In the genomic region with DNA sequence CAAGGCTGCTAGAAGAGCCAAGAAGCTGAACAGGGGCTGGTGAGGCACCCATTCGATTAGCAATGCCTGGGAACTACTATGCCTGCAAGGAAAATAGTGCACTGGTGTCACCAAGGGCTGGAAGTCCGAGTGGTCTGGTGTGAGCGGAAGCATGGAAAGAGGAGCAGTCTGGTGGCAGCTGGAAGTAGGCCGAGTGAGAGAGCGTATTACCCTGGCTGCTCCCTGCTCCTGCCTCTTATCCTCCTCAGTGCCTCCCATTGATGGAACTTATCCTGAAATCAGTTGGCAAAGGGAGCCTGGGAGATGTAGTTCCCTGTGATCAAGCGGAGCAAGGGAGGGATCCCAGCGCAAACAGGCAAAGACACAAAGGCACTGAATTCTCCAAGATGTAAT, we compare ENCODE assay signal across 8 cellular contexts. TPM values are rescaled to one million over a fixed set of nuclear protein-coding genes. Genes with fewer than 3 reads are reported as not detected.
DNase-seq lines count a peak whose midpoint lies in the region; ATAC-seq and TF ChIP-seq lines count a peak whose summit lies in the region.

No MANE protein-coding gene starts in this region.

- intact Hi-C loops in head of caudate nucleus (cut with DNase I), result no loop called here

- H3K36me3 ChIP-seq in H7 (replicated peaks; ENCODE audit: control insufficient read depth, insufficient read depth, low read length), result no peaks in the 10 kb centered on the region

- no peak for ATAC-seq in T-helper 17 cell
- no peak for ATAC-seq in stimulated activated memory B cell treated with anti-CD40 and anti-IgM and Interleukin-4, amounts not matched to agents 10 μg/mL and 1 μg/mL and 100 μg/mL, for 72 hours

- no peak overlapping the region for H3K4me3 ChIP-seq in H7 (ENCODE audit: insufficient read depth, low read depth, low read length)

- H3K4me1 Mint-ChIP-seq in T-helper 17 cell (peaks cover 61% of the 10 kb centered on the region), chondrocyte (ENCODE audit: low read depth) (peaks cover 59% of the 10 kb centered on the region)
- peaks cover 80% of the 10 kb centered on the region for H3K4me1 Mint-ChIP-seq in stimulated activated memory B cell treated with anti-CD40 and anti-IgM and Interleukin-4, amounts not matched to agents 10 μg/mL and 1 μg/mL and 100 μg/mL, for 72 hours

- H3K27me3 ChIP-seq in H7 (ENCODE audit: control insufficient read depth, insufficient read depth, low read length), result no peaks in the 10 kb centered on the region

- TF ChIP-seq CTCF in chondrocyte (IDR thresholded peaks at IDR 0.05), result no peak

- DNase-seq in H7 (peak; percentile 54), T-helper 17 cell (no peak), head of caudate nucleus (peak in 40 of 42 donors; percentile 13 to 80 (median 54)), chondrocyte (ENCODE audit: low spot score) (no peak), AG08396 (ENCODE audit: low spot score) (no peak), NCI-H1417 (lab: John Stamatoyannopoulos, UW) (no peak)
- no peak for DNase-seq in stimulated activated CD4-positive, alpha-beta T cell treated with anti-CD3 and anti-CD28 coated beads, Interleukin-2, amount 100 ng/mL, for 24 hours

- H3K4me3 Mint-ChIP-seq in T-helper 17 cell, result peak overlapping the region; percentile 89
- peak overlapping the region; percentile 80 for H3K4me3 Mint-ChIP-seq in stimulated activated memory B cell treated with anti-CD40 and anti-IgM and Interleukin-4, amounts not matched to agents 10 μg/mL and 1 μg/mL and 100 μg/mL, for 72 hours
- no peak overlapping the region for H3K4me3 Mint-ChIP-seq in chondrocyte (ENCODE audit: unreplicated experiment)

- H3K9me3 Mint-ChIP-seq in stimulated activated memory B cell treated with anti-CD40 and anti-IgM and Interleukin-4, amounts not matched to agents 10 μg/mL and 1 μg/mL and 100 μg/mL, for 72 hours, result no peaks in the 10 kb centered on the region
- no peaks in the 10 kb centered on the region for H3K9me3 Mint-ChIP-seq in chondrocyte (ENCODE audit: low read depth)

- H3K27ac Mint-ChIP-seq in T-helper 17 cell, result peak overlapping the region; percentile 98
- H3K27ac Mint-ChIP-seq in stimulated activated memory B cell treated with anti-CD40 and anti-IgM and Interleukin-4, amounts not matched to agents 10 μg/mL and 1 μg/mL and 100 μg/mL, for 72 hours, result peak overlapping the region; percentile 98
- no peak overlapping the region for H3K27ac Mint-ChIP-seq in chondrocyte (ENCODE audit: unreplicated experiment)

- H3K27me3 Mint-ChIP-seq in T-helper 17 cell (no peaks in the 10 kb centered on the region), chondrocyte (ENCODE audit: low read depth) (no peaks in the 10 kb centered on the region)
- H3K27me3 Mint-ChIP-seq in stimulated activated memory B cell treated with anti-CD40 and anti-IgM and Interleukin-4, amounts not matched to agents 10 μg/mL and 1 μg/mL and 100 μg/mL, for 72 hours, result no peaks in the 10 kb centered on the region

- H3K9me3 ChIP-seq in T-helper 17 cell (ENCODE audit: control insufficient read depth, low read length, poor library complexity, severe bottlenecking), result no peaks in the 10 kb centered on the region

- H3K36me3 Mint-ChIP-seq in T-helper 17 cell (ENCODE audit: low read depth) (peaks cover 2% of the 10 kb centered on the region), chondrocyte (ENCODE audit: low read depth) (no peaks in the 10 kb centered on the region)
- H3K36me3 Mint-ChIP-seq in stimulated activated memory B cell treated with anti-CD40 and anti-IgM and Interleukin-4, amounts not matched to agents 10 μg/mL and 1 μg/mL and 100 μg/mL, for 72 hours, result peaks cover 30% of the 10 kb centered on the region

RNA-seq across cellular contexts. Expression of gene SMAP2, which starts 9.6 kb away (rescaled TPM):
- total RNA-seq in H7 (2014; rRNA removed; shearing (Covaris generic)), result 9.5 and 12.4 TPM in 2 replicates
- total RNA-seq in T-helper 17 cell (100 to 1,000 TPM; 155 to 169 TPM), chondrocyte (14.0 to 16.8 TPM (median 15.5 TPM) in 3 replicates)

Comparison
In these comparisons a context has a peak if more than half of its experiments do, and no peak if none do; other contexts are left out.
1. DNase-seq: peak in H7 (single experiment) and head of caudate nucleus (40 of 42); none in T-helper 17 cell (0 of 3), chondrocyte (single experiment), AG08396 (single experiment), NCI-H1417 (0 of 3) and stimulated activated CD4-positive, alpha-beta T cell treated with anti-CD3 and anti-CD28 coated beads, Interleukin-2, amount 100 ng/mL, for 24 hours (0 of 2).